Comparison of ENCODE assay signal across 17 cellular contexts in the genomic region with DNA sequence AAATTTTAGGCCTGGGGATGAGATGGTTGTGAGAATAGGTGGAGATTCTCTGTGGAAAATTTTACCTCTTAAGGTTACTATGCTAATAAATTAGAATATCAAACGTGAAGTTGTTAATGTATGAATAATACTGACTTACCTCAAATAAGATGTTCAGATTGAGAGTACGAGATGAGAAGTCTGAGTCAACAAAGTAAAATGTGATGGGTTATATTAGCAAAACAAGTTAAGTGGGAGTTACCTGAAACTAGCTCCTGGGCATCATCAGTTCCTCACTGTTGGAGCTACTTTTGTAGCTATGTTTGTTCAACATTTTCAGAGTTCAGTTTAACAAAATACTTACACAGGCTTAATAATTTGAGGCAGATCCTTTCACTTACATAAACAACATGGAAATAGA.
A peak's percentile ranks its signal among the peaks of the same experiment; 100 is the strongest.
DNase-seq lines count a peak whose midpoint lies in the region; ATAC-seq, FAIRE-seq and TF ChIP-seq lines count a peak whose summit lies in the region.
"Had no signal": no experiment of that assay in that cellular context is flagged by ENCODE, and none has a peak within 500 bp of the region (broad histone marks: within the 10 kb centered on the region; RNA-seq: fewer than 3 reads in every experiment).

No MANE protein-coding gene starts in this region.

- intact Hi-C loops in colonic mucosa (cut with DNase I), result no loop called here

- peak; percentile 37 for FAIRE-seq in GM19239 (lab: Jason Lieb, UNC)
- FAIRE-seq in bronchial epithelial cell (lab: Jason Lieb, UNC), result no peak
- FAIRE-seq: A549, GM12878, HepG2 had no signal

- no peaks in the 10 kb centered on the region for H3K27me3 ChIP-seq in bronchial epithelial cell (ENCODE audit: control insufficient read depth, insufficient read depth, low read length)
- no peaks in the 10 kb centered on the region for H3K27me3 ChIP-seq in foreskin keratinocyte
- no peaks in the 10 kb centered on the region for H3K27me3 ChIP-seq in colonic mucosa
- H3K27me3 ChIP-seq: BLaER1 had no signal

- TF ChIP-seq CTCF in bronchial epithelial cell (IDR thresholded peaks at IDR 0.05; ENCODE audit: insufficient read depth, low read length, severe bottlenecking) (no peak), foreskin keratinocyte (conservative IDR thresholded peaks at IDR 0.05) (no peak), colonic mucosa (IDR thresholded peaks at IDR 0.05) (no peak)

- no peak overlapping the region for H3K9ac ChIP-seq in colonic mucosa (ENCODE audit: low read depth in 2 of 2, low read length in 2 of 2)
- H3K9ac ChIP-seq: BLaER1 had no signal

- no peak overlapping the region for H3K27ac ChIP-seq in foreskin keratinocyte
- H3K27ac ChIP-seq in colonic mucosa, result no peak overlapping the region
- H3K27ac ChIP-seq: 22Rv1, A549, BLaER1 had no signal

- ATAC-seq in activated CD4-positive, CD25-positive, alpha-beta regulatory T cell treated with anti-CD3 and anti-CD28 coated beads, Interleukin-2, amount 50 U/mL, for 24 hours, result peak; percentile 61 to 78
- ATAC-seq in foreskin keratinocyte (peak; percentile 66), HG02884 (IDR thresholded peaks at IDR 0.05; ENCODE audit: unreplicated experiment) (no peak)
- ATAC-seq: A549, GM12878, HepG2 had no signal

- H3K4me1 ChIP-seq in foreskin keratinocyte (no peaks in the 10 kb centered on the region), colonic mucosa (no peaks in the 10 kb centered on the region)
- H3K4me1 ChIP-seq: BLaER1 had no signal

- no peaks in the 10 kb centered on the region for H3K9me3 ChIP-seq in colonic mucosa

- in situ Hi-C loops in KBM-7 (cut with MboI; ENCODE audit: low pct_unique_long_range_greater_than_20kb, low sequenced_read_pairs), result no loop called here

- H3K36me3 ChIP-seq in bronchial epithelial cell (ENCODE audit: control insufficient read depth, insufficient read depth, low read length), result no peaks in the 10 kb centered on the region
- H3K36me3 ChIP-seq in colonic mucosa, result no peaks in the 10 kb centered on the region

- H3K4me3 ChIP-seq in bronchial epithelial cell (ENCODE audit: low read depth, low read length) (no peak overlapping the region), colonic mucosa (no peak overlapping the region)
- H3K4me3 ChIP-seq: A549, BLaER1, GM12878 had no signal

- DNase-seq in activated CD4-positive, CD25-positive, alpha-beta regulatory T cell treated with anti-CD3 and anti-CD28 coated beads, Interleukin-2, amount 50 U/mL, for 72 hours, result no peak
- DNase-seq in GM19239 (ENCODE audit: insufficient read length, low spot score), result no peak
- peak; percentile 28 for DNase-seq in bronchial epithelial cell (ENCODE audit: low read depth)
- DNase-seq in foreskin keratinocyte, result peak; percentile 34 to 59
- DNase-seq in KBM-7, result no peak
- no peak for DNase-seq in colonic mucosa
- DNase-seq: CD4-positive, alpha-beta memory T cell; DMS79 treated with DMSO at 0.1 percent for 48 hours; GOT3; H9 had no signal

Comparison
In these comparisons a context has a peak if more than half of its experiments do, and no peak if none do; other contexts are left out.
1. DNase-seq: peak in bronchial epithelial cell (single experiment) and foreskin keratinocyte (2 of 2); none in activated CD4-positive, CD25-positive, alpha-beta regulatory T cell treated with anti-CD3 and anti-CD28 coated beads, Interleukin-2, amount 50 U/mL, for 72 hours (single experiment), GM19239 (single experiment), KBM-7 (single experiment) and colonic mucosa (single experiment).